ENCODE assay signal across 8 cellular contexts in the genomic region with DNA sequence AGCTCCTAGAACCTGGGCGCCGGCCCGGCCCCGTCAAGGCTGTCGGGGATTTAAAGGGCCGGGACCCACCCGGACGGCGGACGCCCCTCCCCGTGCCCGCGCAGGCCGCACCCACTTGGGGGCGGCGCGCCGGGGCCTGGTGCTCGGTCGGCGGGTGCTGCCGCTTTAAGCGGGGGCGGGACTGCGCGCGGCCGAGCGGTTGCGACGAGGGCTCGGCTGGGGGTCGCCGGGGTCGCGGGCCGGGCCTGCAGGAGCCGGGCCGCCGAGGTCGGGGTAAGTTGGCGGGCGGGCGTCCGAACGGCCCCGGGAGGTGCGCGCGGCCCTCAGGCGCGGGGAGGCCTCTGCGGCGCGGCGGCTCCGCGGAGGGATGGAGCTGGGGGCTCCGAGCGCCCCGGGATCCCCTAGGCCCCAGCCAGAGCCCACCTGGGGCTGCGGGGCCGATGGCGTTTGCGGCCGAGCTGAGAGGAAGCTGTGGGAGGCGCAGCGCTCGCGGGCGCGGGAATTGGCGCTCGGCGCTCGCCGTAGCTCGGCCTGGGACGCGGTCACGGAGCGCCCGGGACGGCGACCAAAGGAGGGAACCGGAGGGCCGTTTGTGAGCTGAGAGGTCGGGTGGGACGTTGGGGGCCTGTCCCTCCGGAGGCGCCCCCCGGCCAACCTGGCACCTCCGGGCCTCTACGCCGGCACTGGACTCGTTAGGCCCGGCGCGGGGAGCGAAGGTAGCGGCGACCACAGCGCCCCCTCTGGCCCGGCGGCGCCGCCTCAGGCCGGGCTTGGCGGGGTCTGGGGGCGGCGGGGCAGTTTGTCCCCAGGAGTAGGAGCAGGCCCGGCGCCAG. TPM values are rescaled to one million over a fixed set of nuclear protein-coding genes. Genes with fewer than 3 reads are reported as not detected.
DNase-seq lines count a peak whose midpoint lies in the region; ATAC-seq and TF ChIP-seq lines count a peak whose summit lies in the region.

A gene (plus strand): TSS at position 168 of the 833 bp plus-strand sequence. CDS start 2,619 bp downstream, outside the sequence.

- peaks cover 25% of the 10 kb centered on the region for H3K36me3 ChIP-seq in ectodermal cell (ENCODE audit: control insufficient read depth, insufficient read depth, low read length)
- H3K36me3 ChIP-seq in lung (ENCODE audit: control insufficient read depth in 2 of 2, insufficient read depth in 2 of 2, low read length in 2 of 2): peaks cover 6 to 11% of the 10 kb centered on the region in 2 donors

- H3K4me3 ChIP-seq in ectodermal cell (ENCODE audit: insufficient read depth, low read depth, low read length) (peak within 1 kb of the TSS; percentile 93), lung (peak within 1 kb of the TSS; percentile 99)

- TF ChIP-seq CTCF in lung (IDR thresholded peaks at IDR 0.05; ENCODE audit: control extremely low read depth, extremely low read depth): peak; percentile 13

- POLR2A ChIA-PET in activated CD4-positive, alpha-beta memory T cell treated with anti-CD3 and anti-CD28 coated beads, Interleukin-2, amount 10 ng/mL, durations not matched to agents 7 days and 5 days (lab: Charles Lee): interaction anchor here (1.1 to 1.4 kb wide), 2 partner anchors 531 to 627 kb away, joined by 3 read pairs; a partner anchor contains a TSS

- WGBS in ectodermal cell, 2 experiments: 0% methylated on average over 113 of the region's 113 CpGs
- 0% methylated on average over 66 to 113 of the region's 113 CpGs for WGBS in lung, 2 donors

- H3K4me1 ChIP-seq in ectodermal cell (ENCODE audit: control insufficient read depth, insufficient read depth, low read length): peaks cover 6% of the 10 kb centered on the region
- peaks cover 0 to 7% of the 10 kb centered on the region in 2 donors for H3K4me1 ChIP-seq in lung (ENCODE audit: control insufficient read depth in 2 of 2, insufficient read depth in 2 of 2, low read length in 2 of 2)

- H3K9me3 ChIP-seq in ectodermal cell (ENCODE audit: control insufficient read depth, low read length): no peaks in the 10 kb centered on the region
- H3K9me3 ChIP-seq in lung (ENCODE audit: control insufficient read depth in 2 of 2, insufficient read depth in 1 of 2, low read length in 1 of 2): no peaks in the 10 kb centered on the region

- peak within 1 kb of the TSS; percentile 77 for H3K27ac ChIP-seq in ectodermal cell (ENCODE audit: insufficient read depth, low read depth, low read length, poor library complexity, severe bottlenecking)
- H3K27ac ChIP-seq in lung (ENCODE audit: low read depth in 1 of 2, low read length in 1 of 2): peak within 1 kb of the TSS; percentile 96 to 100

- peaks cover 30% of the 10 kb centered on the region for H3K36me3 Mint-ChIP-seq in activated CD4-positive, alpha-beta memory T cell treated with anti-CD3 and anti-CD28 coated beads, Interleukin-2, amount 10 ng/mL, durations not matched to agents 7 days and 5 days (ENCODE audit: low read depth)

- DNase-seq in AG08395 (ENCODE audit: low spot score): peak; percentile 91
- DNase-seq in NCI-H345 (lab: John Stamatoyannopoulos, UW): peak; percentile 70
- DNase-seq in activated CD4-positive, alpha-beta memory T cell treated with anti-CD3 and anti-CD28 coated beads, Interleukin-2, amount 10 ng/mL, durations not matched to agents 7 days and 5 days: peak; percentile 78
- peak; percentile 62 for DNase-seq in lung (ENCODE audit: low spot score)
- peak; percentile 59 to 76 (median 67) for DNase-seq in stimulated activated CD4-positive, alpha-beta T cell treated with anti-CD3 and anti-CD28 coated beads, TNF-alpha, amount 100 ng/mL, for 4 hours (ENCODE audit: low read depth in 3 of 3)

- H3K27me3 Mint-ChIP-seq in activated CD4-positive, alpha-beta memory T cell treated with anti-CD3 and anti-CD28 coated beads, Interleukin-2, amount 10 ng/mL, durations not matched to agents 7 days and 5 days: no peaks in the 10 kb centered on the region

- no peaks in the 10 kb centered on the region for H3K27me3 ChIP-seq in ectodermal cell (ENCODE audit: control insufficient read depth, insufficient read depth, low read length, poor library complexity, severe bottlenecking)
- no peaks in the 10 kb centered on the region for H3K27me3 ChIP-seq in lung (ENCODE audit: control insufficient read depth, insufficient read depth)

- CTCF ChIA-PET in activated CD4-positive, alpha-beta memory T cell treated with anti-CD3 and anti-CD28 coated beads, Interleukin-2, amount 10 ng/mL, durations not matched to agents 7 days and 5 days (lab: Charles Lee): interaction anchor here (0.6 to 2.9 kb wide), 11 partner anchors 9 to 451 kb away, joined by 3 to 26 read pairs (median 4); a partner anchor contains a TSS

- ATAC-seq in GM18519 (IDR thresholded peaks at IDR 0.05; ENCODE audit: low FRiP score, unreplicated experiment): peak; percentile 36
- peak; percentile 75 for ATAC-seq in HG03045 (IDR thresholded peaks at IDR 0.05; ENCODE audit: unreplicated experiment)
- peak; percentile 87 for ATAC-seq in lung (ENCODE audit: insufficient read depth, low FRiP score)

- peaks cover 34% of the 10 kb centered on the region for H3K4me1 Mint-ChIP-seq in activated CD4-positive, alpha-beta memory T cell treated with anti-CD3 and anti-CD28 coated beads, Interleukin-2, amount 10 ng/mL, durations not matched to agents 7 days and 5 days

- peak within 1 kb of the TSS; percentile 95 for H3K4me3 Mint-ChIP-seq in activated CD4-positive, alpha-beta memory T cell treated with anti-CD3 and anti-CD28 coated beads, Interleukin-2, amount 10 ng/mL, durations not matched to agents 7 days and 5 days

- peak within 1 kb of the TSS; percentile 86 for H3K27ac Mint-ChIP-seq in activated CD4-positive, alpha-beta memory T cell treated with anti-CD3 and anti-CD28 coated beads, Interleukin-2, amount 10 ng/mL, durations not matched to agents 7 days and 5 days

- H3K9me3 Mint-ChIP-seq in activated CD4-positive, alpha-beta memory T cell treated with anti-CD3 and anti-CD28 coated beads, Interleukin-2, amount 10 ng/mL, durations not matched to agents 7 days and 5 days: no peaks in the 10 kb centered on the region

RNA-seq across cellular contexts. Expression of the gene that starts here (rescaled TPM):
- total RNA-seq in activated CD4-positive, alpha-beta memory T cell treated with anti-CD3 and anti-CD28 coated beads, Interleukin-2, amount 10 ng/mL, durations not matched to agents 7 days and 5 days: 10 to 100 TPM; 47.8 to 54.3 TPM
- polyA plus RNA-seq in ectodermal cell (2013, experiment 1 of 4): 35.9 TPM
- 44.2 TPM for polyA plus RNA-seq in ectodermal cell (2013, experiment 2 of 4)
- polyA plus RNA-seq in ectodermal cell (2013, experiment 3 of 4): 29.1 TPM
- polyA plus RNA-seq in ectodermal cell (2013, experiment 4 of 4): 35.8 TPM
- 10 to 100 TPM; 32.6 to 43.1 TPM for total RNA-seq in lung
- polyA plus RNA-seq in lung: 1 to 10 TPM; 8.3 to 9.3 TPM

Comparison
In these comparisons a context has a peak if more than half of its experiments do, and no peak if none do; other contexts are left out.
1. Peak in every context shown above with its lines: DNase-seq, ATAC-seq, H3K4me3 ChIP-seq and H3K27ac ChIP-seq.
2. ATAC-seq: peak in every context shown above with its lines; median percentile 87 in lung; 75 in HG03045; 36 in GM18519.